ENCODE assay signal across 1 cellular context in genomic region chr5:101943784-101944183, GRCh38.
TF ChIP-seq lines count a peak whose summit lies in the region.

No MANE protein-coding gene starts in this region.

TF ChIP-seq in GM12878, 131 proteins besides CTCF, POLR2A, EP300 and RAD21 (continued from another document):
- TF ChIP-seq SKIL (IDR thresholded peaks at IDR 0.05; ENCODE audit: low read depth, poor library complexity, severe bottlenecking), result no peak
TF ChIP-seq in GM12878: peak in this region for 0.
